Comparison of ENCODE assay signal across 8 cellular contexts in the genomic region with DNA sequence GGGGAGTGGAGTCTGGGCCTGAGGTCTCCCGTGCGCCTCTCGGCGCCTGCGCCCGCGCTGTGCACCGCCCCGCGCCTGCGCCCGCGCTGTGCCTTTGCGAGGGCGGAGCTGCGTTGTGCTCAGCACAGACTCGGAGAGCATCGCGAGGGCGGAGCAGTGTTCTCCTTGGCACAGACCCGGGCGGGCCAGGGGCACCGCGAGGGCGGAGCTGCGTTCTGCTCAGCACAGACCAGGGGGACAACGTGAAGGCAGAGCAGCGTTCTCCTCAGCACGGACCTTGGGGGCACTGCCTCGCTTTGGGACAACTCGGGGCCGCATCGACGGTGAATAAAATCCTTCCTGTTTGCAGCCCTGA.
DNase-seq lines count a peak whose midpoint lies in the region; ATAC-seq, FAIRE-seq and TF ChIP-seq lines count a peak whose summit lies in the region.
"Not testable (repeated sequence)": the region's sequence is repeated elsewhere in the genome, so short reads cannot be mapped to it uniquely, and the experiment has no call there.

No MANE protein-coding gene starts in this region.

- H3K36me3 ChIP-seq in GM12878 (ENCODE audit: control insufficient read depth in 2 of 2, insufficient read depth in 2 of 2, low read length in 1 of 2); mucosa of descending colon (ENCODE audit: low read depth): not testable (repeated sequence)

- POLR2A ChIA-PET in GM12878 (lab: Charles Lee) = not testable (repeated sequence)

- not testable (repeated sequence) for H3K9me3 ChIP-seq in GM12878 (replicated peaks; ENCODE audit: control insufficient read depth, insufficient read depth, low read length); mucosa of descending colon

- not testable (repeated sequence) for H3K27me3 ChIP-seq in GM12878 (replicated peaks in 1 of 2; ENCODE audit: control insufficient read depth in 2 of 2, insufficient read depth in 2 of 2, low read length in 1 of 2); foreskin keratinocyte

- not testable (repeated sequence) for TF ChIP-seq EP300 in GM12878 (IDR thresholded peaks at IDR 0.05; ENCODE audit: borderline replicate concordance in 1 of 2, control insufficient read depth in 1 of 2, low read depth in 2 of 2, low read length in 2 of 2)

- not testable (repeated sequence) for TF ChIP-seq POLR2A in GM12878 (IDR thresholded peaks at IDR 0.05; ENCODE audit: low read depth, low read length)

- CTCF ChIA-PET in GM12878 (lab: Yijun Ruan, JAX) = not testable (repeated sequence)

- H3K4me3 ChIP-seq in GM08714 (ENCODE audit: low read length) = peak overlapping the region; percentile 50; the same call in 1 of the 2 replicates
- not testable (repeated sequence) for H3K4me3 ChIP-seq in GM12878, mucosa of descending colon

- not testable (repeated sequence) for H3K4me2 ChIP-seq in GM12878 (ENCODE audit: control insufficient read depth, insufficient read depth)

- not testable (repeated sequence) for FAIRE-seq in GM12878 (lab: Jason Lieb, UNC)

- not testable (repeated sequence) for H3K4me1 ChIP-seq in GM12878 (ENCODE audit: control insufficient read depth, insufficient read depth, low read length); foreskin keratinocyte; mucosa of descending colon (ENCODE audit: low read depth)

- not testable (repeated sequence) for H2AFZ ChIP-seq in GM12878 (ENCODE audit: control insufficient read depth, low read depth, low read length)

- intact Hi-C loops in GM12878 (cut with micrococcal nuclease; ENCODE audit: unreplicated experiment); mucosa of descending colon (cut with DNase I, micrococcal nuclease): not testable (repeated sequence)

- not testable (repeated sequence) for BruUV-seq in GM12878 (replicated peaks; lab: Mats Ljungman, UMichigan)

- H3K9ac ChIP-seq in GM12878 (ENCODE audit: control insufficient read depth, insufficient read depth, low read length) = not testable (repeated sequence)

- no CpG with 5 or more reads among the region's 34 CpGs for WGBS in GM12878 (ENCODE audit: insufficient coverage, insufficient replicate concordance, low lambda C conversion rate, missing lambda C conversion rate)

- ATAC-seq in GM21447 (IDR thresholded peaks at IDR 0.05; ENCODE audit: unreplicated experiment) = peak; percentile 69
- ATAC-seq in HG03095 (IDR thresholded peaks at IDR 0.05; ENCODE audit: unreplicated experiment) = peak; percentile 100
- ATAC-seq in GM12878 = peak; percentile 100
- ATAC-seq in foreskin keratinocyte = peak; percentile 100
- ATAC-seq in mucosa of descending colon = peak; percentile 100

- not testable (repeated sequence) for H3K79me2 ChIP-seq in GM12878 (ENCODE audit: control insufficient read depth, insufficient read depth, low read length)

- TF ChIP-seq CTCF in GM12878 (IDR thresholded peaks at IDR 0.05 in 2 of 3, conservative IDR thresholded peaks at IDR 0.05 in 1 of 3; ENCODE audit: control insufficient read depth in 2 of 3, extremely low read depth in 1 of 3, insufficient read depth in 1 of 3, low read depth in 3 of 3, low read length in 3 of 3); foreskin keratinocyte (conservative IDR thresholded peaks at IDR 0.05); mucosa of descending colon (IDR thresholded peaks at IDR 0.05): not testable (repeated sequence)

- RAD21 ChIA-PET in GM12878 (lab: Charles Lee; ENCODE audit: unreplicated experiment) = not testable (repeated sequence)

- in situ Hi-C loops in GM12878 (cut with MboI) = not testable (repeated sequence)

- DNase-seq in RKO (ENCODE audit: low spot score) (peak; percentile 49), foreskin keratinocyte (peak in 1 of 2 donors; percentile 7), mucosa of descending colon (peak in 2 of 3 donors; percentile 50 to 56)
- DNase-seq in GM12878 (ENCODE audit: low read depth, low spot score) = not testable (repeated sequence)
- peak; percentile 3 for DNase-seq in stimulated activated CD4-positive, alpha-beta T cell treated with anti-CD3 and anti-CD28 coated beads, Interleukin-15, amount 100 ng/mL, for 24 hours

- not testable (repeated sequence) for TF ChIP-seq RAD21 in GM12878 (IDR thresholded peaks at IDR 0.05; ENCODE audit: insufficient read depth, low read depth, low read length)

- SMC1A ChIA-PET in GM12878 (lab: Charles Lee; ENCODE audit: uncharacterized antibody, unreplicated experiment) = not testable (repeated sequence)

- H3K27ac ChIP-seq in GM12878 (ENCODE audit: control insufficient read depth, insufficient read depth); foreskin keratinocyte: not testable (repeated sequence)

- not testable (repeated sequence) for H4K20me1 ChIP-seq in GM12878 (ENCODE audit: control insufficient read depth, insufficient read depth)

TF ChIP-seq in GM12878, 131 proteins besides CTCF, POLR2A, EP300 and RAD21:
- TF ChIP-seq IKZF1 (conservative IDR thresholded peaks at IDR 0.05) (peak; percentile 74), BHLHE40 (IDR thresholded peaks at IDR 0.05; ENCODE audit: borderline replicate concordance in 1 of 2, low read depth in 2 of 2, low read length in 1 of 2) (peak in 1 of 2 experiments; percentile 32; a peak in 1 of 4 replicates)
- TF ChIP-seq, protein P1, sequence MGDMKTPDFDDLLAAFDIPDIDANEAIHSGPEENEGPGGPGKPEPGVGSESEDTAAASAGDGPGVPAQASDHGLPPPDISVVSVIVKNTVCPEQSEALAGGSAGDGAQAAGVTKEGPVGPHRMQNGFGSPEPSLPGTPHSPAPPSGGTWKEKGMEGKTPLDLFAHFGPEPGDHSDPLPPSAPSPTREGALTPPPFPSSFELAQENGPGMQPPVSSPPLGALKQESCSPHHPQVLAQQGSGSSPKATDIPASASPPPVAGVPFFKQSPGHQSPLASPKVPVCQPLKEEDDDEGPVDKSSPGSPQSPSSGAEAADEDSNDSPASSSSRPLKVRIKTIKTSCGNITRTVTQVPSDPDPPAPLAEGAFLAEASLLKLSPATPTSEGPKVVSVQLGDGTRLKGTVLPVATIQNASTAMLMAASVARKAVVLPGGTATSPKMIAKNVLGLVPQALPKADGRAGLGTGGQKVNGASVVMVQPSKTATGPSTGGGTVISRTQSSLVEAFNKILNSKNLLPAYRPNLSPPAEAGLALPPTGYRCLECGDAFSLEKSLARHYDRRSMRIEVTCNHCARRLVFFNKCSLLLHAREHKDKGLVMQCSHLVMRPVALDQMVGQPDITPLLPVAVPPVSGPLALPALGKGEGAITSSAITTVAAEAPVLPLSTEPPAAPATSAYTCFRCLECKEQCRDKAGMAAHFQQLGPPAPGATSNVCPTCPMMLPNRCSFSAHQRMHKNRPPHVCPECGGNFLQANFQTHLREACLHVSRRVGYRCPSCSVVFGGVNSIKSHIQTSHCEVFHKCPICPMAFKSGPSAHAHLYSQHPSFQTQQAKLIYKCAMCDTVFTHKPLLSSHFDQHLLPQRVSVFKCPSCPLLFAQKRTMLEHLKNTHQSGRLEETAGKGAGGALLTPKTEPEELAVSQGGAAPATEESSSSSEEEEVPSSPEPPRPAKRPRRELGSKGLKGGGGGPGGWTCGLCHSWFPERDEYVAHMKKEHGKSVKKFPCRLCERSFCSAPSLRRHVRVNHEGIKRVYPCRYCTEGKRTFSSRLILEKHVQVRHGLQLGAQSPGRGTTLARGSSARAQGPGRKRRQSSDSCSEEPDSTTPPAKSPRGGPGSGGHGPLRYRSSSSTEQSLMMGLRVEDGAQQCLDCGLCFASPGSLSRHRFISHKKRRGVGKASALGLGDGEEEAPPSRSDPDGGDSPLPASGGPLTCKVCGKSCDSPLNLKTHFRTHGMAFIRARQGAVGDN (IDR thresholded peaks at IDR 0.05) = 0 out of 2 replicates have a peak, but pooled peaks have one; percentile 19
TF ChIP-seq in GM12878: peak in this region for 3; not testable (repeated sequence) for 128.
